23 cellular contexts compared by ENCODE assay signal in the genomic region with DNA sequence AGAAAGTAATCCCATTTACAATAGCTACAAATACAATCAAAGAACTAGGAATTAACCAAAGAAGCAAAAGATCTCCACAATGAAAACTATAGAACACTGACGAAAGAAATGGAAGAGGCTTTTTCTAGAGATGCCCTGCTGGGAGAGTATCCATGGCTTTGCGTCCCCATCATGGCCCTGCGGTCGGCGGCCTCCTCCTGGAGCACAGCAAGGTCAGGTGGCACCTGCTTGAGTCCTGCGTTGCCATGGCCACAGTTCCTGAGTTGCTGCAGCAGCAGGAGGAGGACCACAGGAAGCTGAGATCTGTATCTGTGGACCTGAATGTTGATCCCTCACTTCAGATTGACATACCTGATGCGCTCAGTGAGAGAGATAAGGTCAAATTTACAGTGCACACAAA.
"Had no signal": no experiment of that assay in that cellular context is flagged by ENCODE, and none has a peak within 500 bp of the region (broad histone marks: within the 10 kb centered on the region; RNA-seq: fewer than 3 reads in every experiment).

No MANE protein-coding gene starts in this region.

- H3K36me3 ChIP-seq: colonic mucosa, esophagus squamous epithelium, gastrocnemius medialis, heart right ventricle, left lung, lower lobe of right lung had no signal

- DNase-seq: colonic mucosa; cortex of kidney; effector CD8-positive, alpha-beta T cell; effector memory CD8-positive, alpha-beta T cell; endodermal cell; erythroblast; esophagus squamous epithelium; foreskin fibroblast; foreskin melanocyte; gastrocnemius medialis; glutamatergic neuron; head of caudate nucleus; heart right ventricle; hippocampal formation; left cardiac atrium; left ventricle myocardium superior; lower lobe of right lung; mesenchymal stem cell; midbrain; naive thymus-derived CD4-positive, alpha-beta T cell had no signal

- H3K27me3 ChIP-seq: colonic mucosa, esophagus squamous epithelium, gastrocnemius medialis, heart right ventricle, left lung had no signal

- ATAC-seq: effector memory CD8-positive, alpha-beta T cell; esophagus mucosa; gastrocnemius medialis; heart right ventricle; left cardiac atrium; left lung; left ventricle myocardium superior; lower lobe of right lung; naive thymus-derived CD4-positive, alpha-beta T cell had no signal

- H3K4me1 ChIP-seq: colonic mucosa, esophagus squamous epithelium, gastrocnemius medialis, heart right ventricle, left lung, lower lobe of right lung had no signal

- H3K27ac ChIP-seq: colonic mucosa, epithelial cell of prostate, esophagus squamous epithelium, gastrocnemius medialis, heart right ventricle, left lung, lower lobe of right lung had no signal

- H3K4me3 ChIP-seq: colonic mucosa, esophagus squamous epithelium, gastrocnemius medialis, heart right ventricle, left lung, lower lobe of right lung had no signal
